In the genomic region with DNA sequence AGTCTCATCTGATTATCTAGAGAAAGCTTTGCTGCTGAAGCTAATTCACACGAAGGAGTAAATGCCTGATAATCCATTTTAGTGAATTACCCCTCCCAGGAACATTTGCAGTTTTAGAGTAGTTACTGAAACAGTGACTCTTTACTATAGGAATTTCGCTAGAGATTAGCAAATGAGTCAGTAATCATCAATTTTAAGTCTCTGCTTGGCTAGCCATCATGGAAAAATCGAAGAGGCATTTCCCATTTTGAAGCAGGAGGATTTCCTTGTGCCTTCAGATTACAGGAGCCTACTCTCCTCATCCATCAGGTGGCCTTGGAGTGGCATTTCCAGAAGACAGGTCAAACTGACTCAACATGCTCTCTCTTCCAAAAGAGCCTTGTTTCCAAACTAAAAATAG, we compare ENCODE assay signal across 26 cellular contexts.
DNase-seq lines count a peak whose midpoint lies in the region; ATAC-seq and TF ChIP-seq lines count a peak whose summit lies in the region.
"Had no signal": no experiment of that assay in that cellular context is flagged by ENCODE, and none has a peak within 500 bp of the region (broad histone marks: within the 10 kb centered on the region; RNA-seq: fewer than 3 reads in every experiment).

No MANE protein-coding gene starts in this region.

- H3K4me3 Mint-ChIP-seq in CD8-positive, alpha-beta memory T cell: no peak overlapping the region
- H3K4me3 Mint-ChIP-seq: activated CD4-positive, alpha-beta memory T cell treated with anti-CD3 and anti-CD28 coated beads for 36 hours; CD4-positive, alpha-beta T cell; central memory CD8-positive, alpha-beta T cell; IgD-negative memory B cell; nephron progenitor cell; stimulated activated naive B cell treated with anti-CD40 and anti-IgM and Interleukin-4, amounts not matched to agents 10 μg/mL and 1 μg/mL and 100 μg/mL, for 72 hours had no signal

- no peaks in the 10 kb centered on the region for H3K36me3 Mint-ChIP-seq in CD8-positive, alpha-beta memory T cell
- H3K36me3 Mint-ChIP-seq: activated CD4-positive, alpha-beta memory T cell treated with anti-CD3 and anti-CD28 coated beads for 36 hours; IgD-negative memory B cell had no signal

- peaks cover 0 to 31% of the 10 kb centered on the region in 2 experiments for H3K27me3 ChIP-seq in mesenchymal stem cell (ENCODE audit: control insufficient read depth in 1 of 2, insufficient read depth in 1 of 2, low read length in 2 of 2)
- no peaks in the 10 kb centered on the region for H3K27me3 ChIP-seq in CD8-positive, alpha-beta memory T cell (ENCODE audit: insufficient read depth, low read length, poor library complexity, severe bottlenecking)
- H3K27me3 ChIP-seq: ascending aorta, right lobe of liver had no signal

- no peak overlapping the region for H3K14ac ChIP-seq in mesenchymal stem cell (ENCODE audit: low read length in 2 of 2)

- H2BK12ac ChIP-seq in mesenchymal stem cell (ENCODE audit: low read length in 2 of 2): no peak overlapping the region

- no peak overlapping the region for H2BK15ac ChIP-seq in mesenchymal stem cell (ENCODE audit: low read depth, poor library complexity, severe bottlenecking)

- H3K9me3 ChIP-seq in mesenchymal stem cell (ENCODE audit: control insufficient read depth, low read length): no peaks in the 10 kb centered on the region
- H3K9me3 ChIP-seq in CD8-positive, alpha-beta memory T cell (ENCODE audit: low read length): no peaks in the 10 kb centered on the region
- H3K9me3 ChIP-seq: ascending aorta, right lobe of liver had no signal

- H2AK5ac ChIP-seq in mesenchymal stem cell (ENCODE audit: low read length, severe bottlenecking): no peak overlapping the region

- no peaks in the 10 kb centered on the region for H3K79me1 ChIP-seq in mesenchymal stem cell (replicated peaks; ENCODE audit: low read length, poor library complexity, severe bottlenecking)

- H3K23ac ChIP-seq in mesenchymal stem cell (ENCODE audit: low read length in 2 of 2): no peak overlapping the region

- no peak for ATAC-seq in GM21423 (IDR thresholded peaks at IDR 0.05; ENCODE audit: unreplicated experiment)
- ATAC-seq: Panc1; right lobe of liver; stimulated activated naive B cell treated with anti-CD40 and anti-IgM and Interleukin-4, amounts not matched to agents 10 μg/mL and 1 μg/mL and 100 μg/mL, for 72 hours had no signal

- no peak overlapping the region for H4K8ac ChIP-seq in mesenchymal stem cell (ENCODE audit: low read length)

- in situ Hi-C loops in astrocyte of the spinal cord (cut with HindIII; ENCODE audit: low sequenced_read_pairs): no loop called here

- no peak overlapping the region for H2AFZ ChIP-seq in mesenchymal stem cell (ENCODE audit: low read depth, low read length)
- H2AFZ ChIP-seq: parathyroid adenoma had no signal

- H3K27ac Mint-ChIP-seq in CD8-positive, alpha-beta memory T cell: no peak overlapping the region
- H3K27ac Mint-ChIP-seq: activated CD4-positive, alpha-beta memory T cell treated with anti-CD3 and anti-CD28 coated beads for 36 hours; CD4-positive, alpha-beta T cell; IgD-negative memory B cell; nephron progenitor cell; stimulated activated naive B cell treated with anti-CD40 and anti-IgM and Interleukin-4, amounts not matched to agents 10 μg/mL and 1 μg/mL and 100 μg/mL, for 72 hours had no signal

- no peak overlapping the region for H2BK120ac ChIP-seq in mesenchymal stem cell (ENCODE audit: low read depth, low read length)

- H3K4me1 ChIP-seq in mesenchymal stem cell (ENCODE audit: control insufficient read depth, insufficient read depth, low read depth, low read length): no peaks in the 10 kb centered on the region
- peaks cover 6% of the 10 kb centered on the region for H3K4me1 ChIP-seq in CD8-positive, alpha-beta memory T cell (ENCODE audit: insufficient read depth, low read length)
- H3K4me1 ChIP-seq: ascending aorta, right lobe of liver had no signal

- peaks cover 17 to 46% of the 10 kb centered on the region in 2 donors for H3K27me3 Mint-ChIP-seq in CD8-positive, alpha-beta memory T cell

- no peak overlapping the region for H3K27ac ChIP-seq in mesenchymal stem cell (ENCODE audit: low read length, poor library complexity, severe bottlenecking)
- no peak overlapping the region for H3K27ac ChIP-seq in CD8-positive, alpha-beta memory T cell (ENCODE audit: low read depth, low read length)
- H3K27ac ChIP-seq: ascending aorta, parathyroid adenoma, right lobe of liver had no signal

- H3K4me1 Mint-ChIP-seq in CD8-positive, alpha-beta memory T cell: peaks cover 15 to 22% (median 21%) of the 10 kb centered on the region in 3 donors

- POLR2A ChIA-PET in CD8-positive, alpha-beta memory T cell (lab: Charles Lee): no interaction called here

- no peak overlapping the region for H3K4ac ChIP-seq in mesenchymal stem cell (ENCODE audit: low read depth in 1 of 2, low read length in 2 of 2)

- H4K91ac ChIP-seq in mesenchymal stem cell (ENCODE audit: low read length): no peak overlapping the region

- H3K9ac ChIP-seq in mesenchymal stem cell (ENCODE audit: low read length): no peak overlapping the region
- H3K9ac ChIP-seq: parathyroid adenoma had no signal

- H3K4me3 ChIP-seq in astrocyte of the spinal cord (ENCODE audit: low read depth, low read length): no peak overlapping the region
- no peak overlapping the region for H3K4me3 ChIP-seq in mesenchymal stem cell (ENCODE audit: insufficient read depth in 1 of 2, low read depth in 1 of 2, low read length in 2 of 2)
- H3K4me3 ChIP-seq in CD8-positive, alpha-beta memory T cell (ENCODE audit: low read length): no peak overlapping the region
- H3K4me3 ChIP-seq: ascending aorta, lung, right lobe of liver had no signal

- CTCF ChIA-PET in CD8-positive, alpha-beta memory T cell (lab: Charles Lee): no interaction called here

- no peak overlapping the region for H3K18ac ChIP-seq in mesenchymal stem cell (ENCODE audit: low read depth in 1 of 2, low read length in 2 of 2)

- H2BK5ac ChIP-seq in mesenchymal stem cell (ENCODE audit: low read depth, low read length, poor library complexity, severe bottlenecking): no peak overlapping the region

- no peak overlapping the region for H3K4me2 ChIP-seq in mesenchymal stem cell (ENCODE audit: low read length, poor library complexity, severe bottlenecking)

- DNase-seq in NCI-H226 (peak; percentile 27), astrocyte of the spinal cord (ENCODE audit: low read depth, low spot score) (peak; percentile 71), mesenchymal stem cell (peak; percentile 62), NCI-H526 (lab: John Stamatoyannopoulos, UW) (no peak), Ammon's horn (ENCODE audit: low spot score) (no peak)
- no peak for DNase-seq in CD8-positive, alpha-beta memory T cell
- DNase-seq: activated CD4-positive, alpha-beta memory T cell treated with anti-CD3 and anti-CD28 coated beads for 36 hours; activated CD8-positive, alpha-beta memory T cell treated with anti-CD3 and anti-CD28 coated beads, Interleukin-2, amount 50 U/mL, for 48 hours; activated naive CD4-positive, alpha-beta T cell treated with anti-CD3 and anti-CD28 coated beads, Interleukin-2, amount 50 U/mL, for 16 hours; CD4-positive, alpha-beta T cell; GOT3; NCI-H1092; NCI-H187; NCI-H2171 treated with DMSO at 0.1 percent for 48 hours; NCI-H524 treated with DMSO at 0.1 percent for 48 hours; nephron progenitor cell; right lobe of liver; SHP77 treated with DMSO at 0.1 percent for 48 hours; stimulated activated naive B cell treated with anti-CD40 and anti-IgM and Interleukin-4, amounts not matched to agents 10 μg/mL and 1 μg/mL and 100 μg/mL, for 72 hours had no signal

- 29% methylated on average over 2 of the region's 3 CpGs for WGBS in mesenchymal stem cell

- no peaks in the 10 kb centered on the region for H3K36me3 ChIP-seq in mesenchymal stem cell (ENCODE audit: control insufficient read depth in 1 of 2, insufficient read depth in 2 of 2, low read depth in 1 of 2, low read length in 2 of 2)
- H3K36me3 ChIP-seq in CD8-positive, alpha-beta memory T cell (ENCODE audit: insufficient read depth, low read length): no peaks in the 10 kb centered on the region
- H3K36me3 ChIP-seq: ascending aorta, right lobe of liver had no signal

- H3K9me3 Mint-ChIP-seq in CD8-positive, alpha-beta memory T cell: peaks cover 0 to 9% (median 4%) of the 10 kb centered on the region in 5 donors
- H3K9me3 Mint-ChIP-seq: activated CD4-positive, alpha-beta memory T cell treated with anti-CD3 and anti-CD28 coated beads for 36 hours; CD4-positive, alpha-beta T cell had no signal

- no peak for TF ChIP-seq CTCF in astrocyte of the spinal cord (IDR thresholded peaks at IDR 0.05; ENCODE audit: low read depth, low read length)

Comparison
In these comparisons a context has a peak if more than half of its experiments do, and no peak if none do; other contexts are left out.
1. DNase-seq: peak in NCI-H226 (single experiment), astrocyte of the spinal cord (single experiment) and mesenchymal stem cell (single experiment); none in NCI-H526 (0 of 2), CD8-positive, alpha-beta memory T cell (0 of 5) and Ammon's horn (single experiment).